ENCODE assay signal across 14 cellular contexts in the genomic region with DNA sequence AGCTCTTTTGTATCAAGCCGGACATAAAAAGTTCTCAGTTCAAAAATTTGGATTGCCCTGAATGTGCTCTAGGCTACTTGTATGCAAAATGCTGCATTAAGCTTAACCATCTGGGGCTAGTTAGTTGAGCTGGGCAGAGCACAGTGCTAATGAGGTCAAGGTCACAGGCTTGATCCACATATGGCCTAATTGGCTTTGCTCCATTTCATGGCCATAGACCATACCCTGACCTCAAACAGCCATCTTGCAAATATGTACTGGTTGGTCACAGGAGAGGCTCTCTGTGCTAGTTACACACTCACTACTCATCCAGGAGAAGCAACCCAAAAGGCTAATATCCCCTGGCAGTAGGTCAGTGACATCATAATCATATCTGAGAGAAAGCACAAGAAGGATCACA.
DNase-seq lines count a peak whose midpoint lies in the region; ATAC-seq, FAIRE-seq and TF ChIP-seq lines count a peak whose summit lies in the region.
"Had no signal": no experiment of that assay in that cellular context is flagged by ENCODE, and none has a peak within 500 bp of the region (broad histone marks: within the 10 kb centered on the region; RNA-seq: fewer than 3 reads in every experiment).

No MANE protein-coding gene starts in this region.

- H3K36me3 ChIP-seq in WERI-Rb-1: no peaks in the 10 kb centered on the region
- H3K36me3 ChIP-seq: BLaER1 treated with 17β-estradiol and CSF1 and Interleukin-3, amounts not matched to agents 10 nM and 100 nM; HAP-1 had no signal

- H3K4me3 ChIP-seq in WERI-Rb-1 (ENCODE audit: low read depth, low read length): no peak overlapping the region
- H3K4me3 ChIP-seq: A549; BLaER1 treated with 17β-estradiol and CSF1 and Interleukin-3, amounts not matched to agents 10 nM and 100 nM; HAP-1 had no signal

- TF ChIP-seq CTCF in WERI-Rb-1 (IDR thresholded peaks at IDR 0.05; ENCODE audit: low read depth, low read length): no peak

- no peak overlapping the region for H3K27ac ChIP-seq in WERI-Rb-1
- H3K27ac ChIP-seq: A549; BLaER1 treated with 17β-estradiol and CSF1 and Interleukin-3, amounts not matched to agents 10 nM and 100 nM had no signal

- peak; percentile 54 for FAIRE-seq in GM19239 (lab: Jason Lieb, UNC)
- FAIRE-seq: A549, GM12891, H1 had no signal

- DNase-seq in GM19239 (ENCODE audit: insufficient read length, low spot score): no peak
- peak; percentile 15 for DNase-seq in WERI-Rb-1
- DNase-seq in fibroblast of the conjunctiva (ENCODE audit: low read depth): peak; percentile 61
- no peak for DNase-seq in NCI-H2171 (lab: John Stamatoyannopoulos, UW)
- DNase-seq in NCI-H1694 treated with DMSO at 0.1 percent for 48 hours (lab: John Stamatoyannopoulos, UW): no peak
- no peak for DNase-seq in UCSD-AML1 (lab: John Stamatoyannopoulos, UW; ENCODE audit: unreplicated experiment)
- DNase-seq: CD4-positive, CD25-positive, alpha-beta regulatory T cell; DMS53 had no signal

- H3K27me3 ChIP-seq in WERI-Rb-1 (ENCODE audit: insufficient read depth, low read depth, severe bottlenecking): no peaks in the 10 kb centered on the region
- H3K27me3 ChIP-seq: BLaER1 treated with 17β-estradiol and CSF1 and Interleukin-3, amounts not matched to agents 10 nM and 100 nM had no signal

- ATAC-seq in GM21528 (IDR thresholded peaks at IDR 0.05; ENCODE audit: low FRiP score, unreplicated experiment): no peak
- ATAC-seq: A549 had no signal

- no peaks in the 10 kb centered on the region for H3K9me3 ChIP-seq in WERI-Rb-1 (ENCODE audit: severe bottlenecking)
- H3K9me3 ChIP-seq: A549; BLaER1 treated with 17β-estradiol and CSF1 and Interleukin-3, amounts not matched to agents 10 nM and 100 nM; HAP-1 had no signal

Comparison
In these comparisons a context has a peak if more than half of its experiments do, and no peak if none do; other contexts are left out.
1. DNase-seq: peak in WERI-Rb-1 (single experiment) and fibroblast of the conjunctiva (single experiment); none in GM19239 (single experiment), NCI-H2171 (single experiment), NCI-H1694 treated with DMSO at 0.1 percent for 48 hours (single experiment) and UCSD-AML1 (single experiment).